In the genomic region with DNA sequence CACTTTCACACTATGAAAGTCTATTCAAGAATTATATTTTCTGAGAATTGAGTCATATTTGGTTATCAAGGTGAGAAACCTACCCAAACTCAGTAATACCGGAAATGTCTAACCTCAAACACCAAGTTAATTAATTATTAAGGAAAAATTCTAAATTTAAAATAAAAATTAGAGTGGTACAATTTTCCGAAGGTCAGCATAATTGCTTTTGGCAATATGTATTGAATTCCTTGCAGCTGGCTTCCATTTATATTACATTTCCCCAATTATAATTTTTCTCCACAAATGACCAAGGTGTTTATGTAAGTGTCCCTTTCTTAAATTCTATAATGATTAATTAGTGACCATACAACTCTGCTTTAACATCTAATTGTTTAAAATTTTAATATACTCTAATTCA, we compare ENCODE assay signal across 35 cellular contexts.
"Had no signal": no experiment of that assay in that cellular context is flagged by ENCODE, and none has a peak within 500 bp of the region (broad histone marks: within the 10 kb centered on the region; RNA-seq: fewer than 3 reads in every experiment).

No MANE protein-coding gene starts in this region.

- H3K36me3 ChIP-seq: MG63 had no signal

- H3K4me3 ChIP-seq: MG63 had no signal

- H3K4me2 ChIP-seq: KMS-11 had no signal

- H3K27ac ChIP-seq: KMS-11 had no signal

- H3K27me3 ChIP-seq: MG63 had no signal

- H3K9ac ChIP-seq: KMS-11 had no signal

- DNase-seq: Karpas-422, Kasumi-1, MG63, MM.1S, MV-4-11, NCI-H1048, NCI-H1092, NCI-H1092 treated with DMSO at 0.1 percent for 48 hours, NCI-H1105, NCI-H1105 treated with DMSO at 0.1 percent for 48 hours, NCI-H1417, NCI-H1417 treated with DMSO at 0.1 percent for 48 hours, NCI-H1436, NCI-H1436 treated with DMSO at 0.1 percent for 48 hours, NCI-H146, NCI-H1694, NCI-H1694 treated with DMSO at 0.1 percent for 48 hours, NCI-H187, NCI-H187 treated with DMSO at 0.1 percent for 48 hours, NCI-H1930, NCI-H2029, NCI-H2029 treated with DMSO at 0.1 percent for 48 hours, NCI-H2081, NCI-H2081 treated with DMSO at 0.1 percent for 48 hours, NCI-H2107, NCI-H2171, NCI-H2171 treated with DMSO at 0.1 percent for 48 hours, NCI-H2227 treated with DMSO at 0.1 percent for 48 hours, NCI-H226, NCI-H345, NCI-H446, NCI-H446 treated with DMSO at 0.1 percent for 48 hours, NCI-H510A, NCI-H510A treated with DMSO at 0.1 percent for 48 hours had no signal
